Comparison of ENCODE assay signal across 20 cellular contexts in genomic region chr1:106787511-106787910, GRCh38.
A peak's percentile ranks its signal among the peaks of the same experiment; 100 is the strongest.
DNase-seq lines count a peak whose midpoint lies in the region; ATAC-seq, FAIRE-seq and TF ChIP-seq lines count a peak whose summit lies in the region.
"Had no signal": no experiment of that assay in that cellular context is flagged by ENCODE, and none has a peak within 500 bp of the region (broad histone marks: within the 10 kb centered on the region; RNA-seq: fewer than 3 reads in every experiment).

No MANE protein-coding gene starts in this region.

- CTCF ChIA-PET in SK-N-SH (lab: Yijun Ruan, JAX): interaction anchor here (1.2 kb wide), 1 partner anchor 187 kb away, joined by 3 read pairs; no protein-coding TSS in a partner anchor

- peak in 1 of 2 experiments; percentile 45; a peak in 1 of 4 replicates for TF ChIP-seq EP300 in SK-N-SH (IDR thresholded peaks at IDR 0.05; ENCODE audit: borderline replicate concordance in 1 of 2, low read depth in 1 of 2, low read length in 1 of 2)

- ATAC-seq in SK-N-SH treated with all-trans-retinoic acid at 6 μM for 48 hours: no peak
- ATAC-seq: A549, K562 had no signal

- H3K9me3 ChIP-seq in SK-N-SH: no peaks in the 10 kb centered on the region
- H3K9me3 ChIP-seq: A549, BLaER1 had no signal

- TF ChIP-seq CTCF in SK-N-SH (IDR thresholded peaks at IDR 0.05): no peak

- H3K4me1 ChIP-seq in SK-N-SH (ENCODE audit: control insufficient read depth in 1 of 2, insufficient read depth in 2 of 2, low read depth in 1 of 2, low read length in 1 of 2): no peaks in the 10 kb centered on the region; a peak in 1 of 4 replicates
- H3K4me1 ChIP-seq: A549 had no signal

- no peak for FAIRE-seq in GM19239 (lab: Jason Lieb, UNC)
- FAIRE-seq: A549, G401.6, GM12891, HTR-8/SVneo, K562 had no signal

- no peaks in the 10 kb centered on the region for H3K36me3 ChIP-seq in SK-N-SH (replicated peaks in 1 of 2; ENCODE audit: control insufficient read depth in 1 of 2, insufficient read depth in 2 of 2, low read length in 1 of 2)
- H3K36me3 ChIP-seq: BLaER1 had no signal

- H4K20me1 ChIP-seq in SK-N-SH (ENCODE audit: insufficient read depth): no peaks in the 10 kb centered on the region
- H4K20me1 ChIP-seq: BLaER1 had no signal

- H3K4me3 ChIP-seq in SK-N-SH (ENCODE audit: low read depth in 2 of 2, low read length in 1 of 2): no peak overlapping the region
- H3K4me3 ChIP-seq: A549, BLaER1, GM23248, K562 had no signal

- no peaks in the 10 kb centered on the region for H3K9me2 ChIP-seq in SK-N-SH

- no peaks in the 10 kb centered on the region for H3F3A ChIP-seq in SK-N-SH (replicated peaks; ENCODE audit: insufficient read depth)

- no peak overlapping the region for H2AFZ ChIP-seq in SK-N-SH (ENCODE audit: low read depth)
- H2AFZ ChIP-seq: GM23248 had no signal

- no peak overlapping the region for H3K9ac ChIP-seq in SK-N-SH
- H3K9ac ChIP-seq: BLaER1, GM23248 had no signal

- TF ChIP-seq RAD21 in SK-N-SH (IDR thresholded peaks at IDR 0.05; ENCODE audit: low read length): no peak

- H3K27ac ChIP-seq in SK-N-SH (ENCODE audit: low read depth in 2 of 2, low read length in 1 of 2): no peak overlapping the region
- H3K27ac ChIP-seq: 22Rv1, A549, BLaER1, GM23248 had no signal

- DNase-seq in SK-N-SH (peak; percentile 3), NCI-H82 treated with DMSO at 0.1 percent for 48 hours (lab: John Stamatoyannopoulos, UW; ENCODE audit: unreplicated experiment) (peak; percentile 45), retina (peak; percentile 23), middle frontal gyrus (ENCODE audit: extremely low spot score, low spot score) (no peak), GM19239 (ENCODE audit: insufficient read length, low spot score) (no peak)
- DNase-seq in stimulated activated CD4-positive, alpha-beta T cell treated with anti-CD3 and anti-CD28 coated beads, Interleukin-12 subunit alpha, Interleukin-12 subunit beta, amount 100 ng/mL, for 4 hours: no peak
- DNase-seq: CD4-positive, alpha-beta memory T cell; DND-41; EL; GM23248; HCEC 1CT; IMR-90 had no signal

- POLR2A ChIA-PET in SK-N-SH (lab: Yijun Ruan, JAX): no interaction called here

- 7% methylated on average over 3 of the region's 3 CpGs for WGBS in SK-N-SH (ENCODE audit: low lambda C conversion rate)

- no peak overlapping the region for H3K4me2 ChIP-seq in SK-N-SH
- H3K4me2 ChIP-seq: A549, BLaER1 had no signal

- H3K79me2 ChIP-seq in SK-N-SH (ENCODE audit: insufficient read depth): no peaks in the 10 kb centered on the region

- no peaks in the 10 kb centered on the region for H3K27me3 ChIP-seq in SK-N-SH (ENCODE audit: insufficient read depth)
- H3K27me3 ChIP-seq: BLaER1 had no signal

TF ChIP-seq in SK-N-SH, 30 proteins besides CTCF, POLR2A, EP300 and RAD21:
- TF ChIP-seq GATA2 (CRISPR knock-in tag; IDR thresholded peaks at IDR 0.05): 0 out of 2 replicates have a peak, but pooled peaks have one; percentile 47
- TF ChIP-seq FOXM1 (IDR thresholded peaks at IDR 0.05; ENCODE audit: low read depth): no peak

TF ChIP-seq in SK-N-SH treated with all-trans-retinoic acid at 6 μM for 48 hours, 23 proteins besides CTCF, POLR2A, EP300 and RAD21:
- TF ChIP-seq CSDC2 (CRISPR knock-in tag; IDR thresholded peaks at IDR 0.05): no peak

Comparison
In these comparisons a context has a peak if more than half of its experiments do, and no peak if none do; other contexts are left out.
1. DNase-seq: peak in SK-N-SH (single experiment), NCI-H82 treated with DMSO at 0.1 percent for 48 hours (single experiment) and retina (single experiment); none in middle frontal gyrus (single experiment), stimulated activated CD4-positive, alpha-beta T cell treated with anti-CD3 and anti-CD28 coated beads, Interleukin-12 subunit alpha, Interleukin-12 subunit beta, amount 100 ng/mL, for 4 hours (single experiment) and GM19239 (single experiment).